Comparison of ENCODE assay signal across 1 cellular context in genomic region chr15:67369359-67369758, GRCh38.
TF ChIP-seq lines count a peak whose summit lies in the region.

No MANE protein-coding gene starts in this region.

TF ChIP-seq in HepG2, 621 proteins besides CTCF, POLR2A, EP300 and RAD21 (continued from another document):
- TF ChIP-seq ZBTB33 (CRISPR knock-in tag; IDR thresholded peaks at IDR 0.05) (no peak), SMARCE1 (IDR thresholded peaks at IDR 0.05; ENCODE audit: borderline replicate concordance) (no peak), SP5 (CRISPR knock-in tag; IDR thresholded peaks at IDR 0.05; ENCODE audit: borderline replicate concordance, low read depth) (no peak), ARNT2 (CRISPR knock-in tag; IDR thresholded peaks at IDR 0.05; ENCODE audit: low read depth) (no peak)
TF ChIP-seq in HepG2: peak in this region for 0.
